Comparison of ENCODE assay signal across 1 cellular context in the genomic region with DNA sequence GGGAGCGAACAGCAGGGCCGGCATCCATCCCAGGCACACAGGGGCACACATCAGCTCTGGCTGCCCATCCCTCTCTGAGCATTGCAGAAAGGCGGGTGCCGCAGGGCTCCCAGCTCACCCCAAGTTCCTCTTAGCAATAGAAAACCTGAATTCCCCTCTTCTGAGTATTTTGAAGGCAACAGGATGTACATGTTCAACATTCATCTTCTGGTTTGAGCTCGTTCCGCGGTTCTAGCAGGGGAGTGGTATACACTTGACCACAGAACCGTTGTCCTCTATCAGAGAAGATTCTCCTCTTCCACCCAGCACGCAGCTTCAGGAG.
TF ChIP-seq lines count a peak whose summit lies in the region.

No MANE protein-coding gene starts in this region.

TF ChIP-seq in IMR-90, 13 proteins besides CTCF, POLR2A, EP300 and RAD21 (continued from another document):
- TF ChIP-seq MAZ (IDR thresholded peaks at IDR 0.05; ENCODE audit: borderline replicate concordance, low read depth, low read length) (no peak), FOS (IDR thresholded peaks at IDR 0.05; ENCODE audit: low read depth, low read length) (no peak), ELK1 (IDR thresholded peaks at IDR 0.05; ENCODE audit: borderline replicate concordance, low read depth, low read length) (no peak), RFX5 (IDR thresholded peaks at IDR 0.05; ENCODE audit: low read depth, low read length) (no peak), CHD1 (IDR thresholded peaks at IDR 0.05; ENCODE audit: low read depth, low read length) (no peak), MXI1 (IDR thresholded peaks at IDR 0.05; ENCODE audit: borderline replicate concordance, low read depth, low read length) (no peak)
TF ChIP-seq in IMR-90: peak in this region for 0.
